ENCODE assay signal across 8 cellular contexts in genomic region chr22:50185384-50186087, GRCh38. TPM values are rescaled to one million over a fixed set of nuclear protein-coding genes. Genes with fewer than 3 reads are reported as not detected.
DNase-seq lines count a peak whose midpoint lies in the region; ATAC-seq and TF ChIP-seq lines count a peak whose summit lies in the region.

TRABD (plus strand) TSS chr22:50185913; CDS start chr22:50193061, 7,148 bp downstream.

- DNase-seq in GM13976 (ENCODE audit: low spot score): peak; percentile 97
- peak; percentile 92 for DNase-seq in OCI-M1 (lab: John Stamatoyannopoulos, UW)
- peak; percentile 80 for DNase-seq in activated T-cell treated with anti-CD3 and anti-CD28 coated beads for 4 hours
- peak; percentile 90 for DNase-seq in epithelial cell of esophagus (ENCODE audit: low read depth)
- DNase-seq in stimulated activated CD8-positive, alpha-beta memory T cell treated with anti-CD3 and anti-CD28 coated beads, Interleukin-15, amount 100 ng/mL, for 48 hours (ENCODE audit: low read depth in 2 of 2): peak; percentile 85 to 88

- TF ChIP-seq CTCF in GM13976 (IDR thresholded peaks at IDR 0.05; ENCODE audit: borderline replicate concordance, control extremely low read depth, extremely low read depth, insufficient read depth, missing control alignments) (no peak), epithelial cell of esophagus (IDR thresholded peaks at IDR 0.05; ENCODE audit: insufficient read depth, low read depth, low read length, missing control alignments) (no peak)

- in situ Hi-C loops in GM13976 (cut with MboI; ENCODE audit: low sequenced_read_pairs, unreplicated experiment): no loop called here

- no peaks in the 10 kb centered on the region for H3K9me3 ChIP-seq in mononuclear cell (ENCODE audit: low read depth, low read length)

- peak; percentile 29 for ATAC-seq in HG03565 (IDR thresholded peaks at IDR 0.05; ENCODE audit: unreplicated experiment)
- ATAC-seq in HG03460 (IDR thresholded peaks at IDR 0.05; ENCODE audit: unreplicated experiment): no peak

- peaks cover 63% of the 10 kb centered on the region for H3K4me1 ChIP-seq in mononuclear cell (ENCODE audit: insufficient read depth, low read length)

- H3K27me3 ChIP-seq in mononuclear cell (ENCODE audit: insufficient read depth, low read length): no peaks in the 10 kb centered on the region

- H3K4me3 ChIP-seq in epithelial cell of esophagus (ENCODE audit: low read length): peak within 1 kb of the TSS; percentile 62
- peak within 1 kb of the TSS; percentile 48 for H3K4me3 ChIP-seq in mononuclear cell (ENCODE audit: low read length)

RNA-seq across cellular contexts. Expression of gene TRABD, which starts in this region (rescaled TPM):
- total RNA-seq in mononuclear cell: 44.0 TPM
